In the genomic region with DNA sequence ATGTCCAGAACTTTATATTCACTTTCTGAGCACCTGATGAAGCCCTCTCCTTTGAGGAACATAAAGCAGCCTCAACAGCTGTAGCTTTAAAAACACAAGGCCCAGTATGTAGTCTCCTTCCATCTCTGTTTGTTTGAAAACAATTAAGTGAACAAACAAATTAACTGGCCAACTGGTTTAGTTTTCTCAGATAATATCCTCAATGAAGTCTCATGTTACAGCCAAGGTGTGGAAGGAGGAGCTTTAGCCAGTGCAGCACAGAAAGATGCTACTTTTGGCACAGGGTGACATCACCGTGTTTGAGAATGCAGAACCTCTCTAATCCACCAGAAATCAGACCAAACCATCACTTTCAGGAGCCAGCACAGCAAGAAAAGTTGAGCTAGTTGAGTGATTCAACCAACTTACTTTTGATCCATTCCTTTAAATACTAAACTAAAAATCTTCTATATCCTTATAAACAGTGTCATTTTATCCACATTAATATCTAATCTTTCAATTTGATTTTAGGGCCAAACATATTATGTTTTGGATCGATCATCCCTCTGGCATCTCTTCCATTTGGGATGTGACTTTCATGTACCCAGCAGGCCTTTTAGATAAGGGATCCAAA, we compare ENCODE assay signal across 14 cellular contexts.
"Had no signal": no experiment of that assay in that cellular context is flagged by ENCODE, and none has a peak within 500 bp of the region (broad histone marks: within the 10 kb centered on the region; RNA-seq: fewer than 3 reads in every experiment).

No MANE protein-coding gene starts in this region.

- H3K4me3 ChIP-seq: coronary artery, skin epidermis, stomach had no signal

- H3K27ac Mint-ChIP-seq: activated CD4-positive, alpha-beta memory T cell treated with anti-CD3 and anti-CD28 coated beads, Interleukin-2, amount 10 ng/mL, durations not matched to agents 7 days and 5 days had no signal

- H3K9me3 Mint-ChIP-seq: activated CD4-positive, alpha-beta memory T cell treated with anti-CD3 and anti-CD28 coated beads, Interleukin-2, amount 10 ng/mL, durations not matched to agents 7 days and 5 days had no signal

- H3K4me3 Mint-ChIP-seq: activated CD4-positive, alpha-beta memory T cell treated with anti-CD3 and anti-CD28 coated beads, Interleukin-2, amount 10 ng/mL, durations not matched to agents 7 days and 5 days; naive thymus-derived CD4-positive, alpha-beta T cell had no signal

- DNase-seq: activated CD4-positive, alpha-beta memory T cell treated with anti-CD3 and anti-CD28 coated beads, Interleukin-2, amount 10 ng/mL, durations not matched to agents 7 days and 5 days; activated naive CD4-positive, alpha-beta T cell treated with Interleukin-2 at 50 U/mL for 16 hours; caudate nucleus; effector CD4-positive, alpha-beta T cell; foreskin keratinocyte; mammary epithelial cell; naive thymus-derived CD4-positive, alpha-beta T cell; retina; stimulated activated CD4-positive, alpha-beta T cell treated with anti-CD3 and anti-CD28 coated beads, Interleukin-4, amount 100 ng/mL, for 4 hours; stomach had no signal

- H3K27me3 Mint-ChIP-seq: activated CD4-positive, alpha-beta memory T cell treated with anti-CD3 and anti-CD28 coated beads, Interleukin-2, amount 10 ng/mL, durations not matched to agents 7 days and 5 days; naive thymus-derived CD4-positive, alpha-beta T cell had no signal

- H3K27ac ChIP-seq: coronary artery, foreskin keratinocyte, neutrophil, skin epidermis, stomach, VCaP had no signal

- H3K9me3 ChIP-seq: neutrophil, stomach had no signal

- H3K36me3 ChIP-seq: stomach had no signal

- H3K4me1 ChIP-seq: foreskin keratinocyte, stomach had no signal

- H3K27me3 ChIP-seq: foreskin keratinocyte, neutrophil, stomach had no signal
